In genomic region chr1:43974443-43975248, GRCh38 we compare ENCODE assay signal across 8 cellular contexts. TPM values are rescaled to one million over a fixed set of nuclear protein-coding genes. Genes with fewer than 3 reads are reported as not detected.
DNase-seq lines count a peak whose midpoint lies in the region; ATAC-seq and TF ChIP-seq lines count a peak whose summit lies in the region.

ATP6V0B (plus strand) TSS chr1:43974960; CDS start chr1:43975041, 81 bp downstream.

- peaks cover 40% of the 10 kb centered on the region for H3K36me3 Mint-ChIP-seq in Caco-2 (ENCODE audit: insufficient read depth, unreplicated experiment)
- H3K36me3 Mint-ChIP-seq in effector memory CD8-positive, alpha-beta T cell (ENCODE audit: insufficient read depth) = peaks cover 19% of the 10 kb centered on the region

- peak within 1 kb of the TSS; percentile 96 for H3K9ac ChIP-seq in mesenchymal stem cell (ENCODE audit: low read length)

- CTCF ChIA-PET in Caco-2 (lab: Charles Lee) = interaction anchor here (0.6 to 0.7 kb wide), 2 partner anchors 40 to 78 kb away, joined by 4 to 6 read pairs; no protein-coding TSS in a partner anchor

- peaks cover 46% of the 10 kb centered on the region for H3K79me1 ChIP-seq in mesenchymal stem cell (replicated peaks; ENCODE audit: low read length, poor library complexity, severe bottlenecking)

- H3K36me3 ChIP-seq in Caco-2 (ENCODE audit: control insufficient read depth, insufficient read depth, low read length) (peaks cover 4% of the 10 kb centered on the region), mesenchymal stem cell (ENCODE audit: control insufficient read depth in 1 of 2, insufficient read depth in 2 of 2, low read depth in 1 of 2, low read length in 2 of 2) (peaks cover 46 to 50% of the 10 kb centered on the region in 2 experiments)

- no peaks in the 10 kb centered on the region for H3K9me3 Mint-ChIP-seq in Caco-2 (ENCODE audit: unreplicated experiment)
- H3K9me3 Mint-ChIP-seq in effector memory CD8-positive, alpha-beta T cell = no peaks in the 10 kb centered on the region

- H3K9me3 ChIP-seq in Caco-2 (no peaks in the 10 kb centered on the region), mesenchymal stem cell (ENCODE audit: control insufficient read depth, low read length) (no peaks in the 10 kb centered on the region)

- TF ChIP-seq CTCF in Caco-2 (IDR thresholded peaks at IDR 0.05; ENCODE audit: insufficient read depth in 1 of 2, low read depth in 1 of 2, low read length in 1 of 2, severe bottlenecking in 1 of 2, unreplicated experiment in 1 of 2) = peak in 1 of 2 experiments; percentile 23

- H3K4me1 ChIP-seq in Caco-2 (peaks cover 17% of the 10 kb centered on the region), mesenchymal stem cell (ENCODE audit: control insufficient read depth, insufficient read depth, low read depth, low read length) (peaks cover 41% of the 10 kb centered on the region)

- ATAC-seq in GM21381 (IDR thresholded peaks at IDR 0.05; ENCODE audit: unreplicated experiment) = peak; percentile 60
- ATAC-seq in effector memory CD8-positive, alpha-beta T cell (replicated peaks) = peak; percentile 78

- DNase-seq in Caco-2 = peak; percentile 91 to 93
- peak in 75 of 76 experiments; percentile 44 to 96 (median 90) for DNase-seq in HUDEP-2 (lab: John Stamatoyannopoulos, UW; ENCODE audit: unreplicated experiment in 76 of 76)
- peak; percentile 91 for DNase-seq in NOMO-1 treated with dmso at 0.1 percent for 144 hours (lab: John Stamatoyannopoulos, UW; ENCODE audit: unreplicated experiment)
- DNase-seq in activated CD8-positive, alpha-beta memory T cell treated with anti-CD3 and anti-CD28 coated beads for 48 hours (ENCODE audit: low read depth in 2 of 3, low spot score in 2 of 3) = peak; percentile 88 to 94 (median 89)
- peak; percentile 91 to 92 (median 91) for DNase-seq in effector memory CD8-positive, alpha-beta T cell
- DNase-seq in mesenchymal stem cell = peak; percentile 94
- peak; percentile 95 for DNase-seq in stimulated activated CD8-positive, alpha-beta memory T cell treated with anti-CD3 and anti-CD28 coated beads, Interleukin-12 subunit alpha, Interleukin-12 subunit beta, amount 100 ng/mL, for 24 hours (ENCODE audit: extremely low read depth)

- POLR2A ChIA-PET in Caco-2 (lab: Charles Lee) = interaction anchor here (0.6 to 0.9 kb wide), 2 partner anchors 325 to 657 kb away, joined by 3 to 8 read pairs; partner anchors contain the start of gene KDM4A

- H2AK5ac ChIP-seq in mesenchymal stem cell (ENCODE audit: low read length, severe bottlenecking) = no peak within 1 kb of the TSS

- peak within 1 kb of the TSS; percentile 35 for H2BK5ac ChIP-seq in mesenchymal stem cell (ENCODE audit: low read depth, low read length, poor library complexity, severe bottlenecking)

- H4K8ac ChIP-seq in mesenchymal stem cell (ENCODE audit: low read length) = peak within 1 kb of the TSS; percentile 87

- H3K27me3 ChIP-seq in Caco-2 (replicated peaks; ENCODE audit: control insufficient read depth, insufficient read depth, low read length) = no peaks in the 10 kb centered on the region
- no peaks in the 10 kb centered on the region for H3K27me3 ChIP-seq in mesenchymal stem cell (ENCODE audit: control insufficient read depth in 1 of 2, insufficient read depth in 1 of 2, low read length in 2 of 2)

- peak within 1 kb of the TSS; percentile 98 for H3K4me2 ChIP-seq in mesenchymal stem cell (ENCODE audit: low read length, poor library complexity, severe bottlenecking)

- under 1% methylated on average over 74 of the region's 93 CpGs for WGBS in mesenchymal stem cell

- peak within 1 kb of the TSS; percentile 39 for H2BK15ac ChIP-seq in mesenchymal stem cell (ENCODE audit: low read depth, poor library complexity, severe bottlenecking)

- peak within 1 kb of the TSS; percentile 92 for H4K91ac ChIP-seq in mesenchymal stem cell (ENCODE audit: low read length)

- peaks cover 17% of the 10 kb centered on the region for H3K4me1 Mint-ChIP-seq in Caco-2 (ENCODE audit: low read depth, unreplicated experiment)
- H3K4me1 Mint-ChIP-seq in effector memory CD8-positive, alpha-beta T cell (ENCODE audit: low read depth in 2 of 2) = peaks cover 50 to 54% of the 10 kb centered on the region in 2 donors

- H3K27ac ChIP-seq in mesenchymal stem cell (ENCODE audit: low read length, poor library complexity, severe bottlenecking) = peak within 1 kb of the TSS; percentile 27

- no peaks in the 10 kb centered on the region for H3K27me3 Mint-ChIP-seq in Caco-2 (ENCODE audit: insufficient read depth, unreplicated experiment)
- H3K27me3 Mint-ChIP-seq in effector memory CD8-positive, alpha-beta T cell = no peaks in the 10 kb centered on the region

- H3K4me3 Mint-ChIP-seq in Caco-2 (ENCODE audit: unreplicated experiment) = peak within 1 kb of the TSS; percentile 91
- H3K4me3 Mint-ChIP-seq in effector memory CD8-positive, alpha-beta T cell = peak within 1 kb of the TSS; percentile 92 to 94

- H3K23ac ChIP-seq in mesenchymal stem cell (ENCODE audit: low read length in 2 of 2) = peak within 1 kb of the TSS in 1 of 2 experiments; percentile 99

- peak within 1 kb of the TSS in 1 of 2 experiments; percentile 33 for H2BK12ac ChIP-seq in mesenchymal stem cell (ENCODE audit: low read length in 2 of 2)

- H3K4ac ChIP-seq in mesenchymal stem cell (ENCODE audit: low read depth in 1 of 2, low read length in 2 of 2) = peak within 1 kb of the TSS; percentile 7 to 85

- intact Hi-C loops in Caco-2 (cut with micrococcal nuclease; ENCODE audit: unreplicated experiment) = loop anchor here (2.0 kb wide), 1 partner anchor 16 kb away; the partner anchor contains the start of gene CCDC24

- peak within 1 kb of the TSS; percentile 88 for H3K27ac Mint-ChIP-seq in Caco-2 (ENCODE audit: unreplicated experiment)
- H3K27ac Mint-ChIP-seq in effector memory CD8-positive, alpha-beta T cell = peak within 1 kb of the TSS; percentile 93 to 94

- peak within 1 kb of the TSS; percentile 96 for H3K4me3 ChIP-seq in Caco-2 (ENCODE audit: low read depth, low read length)
- peak within 1 kb of the TSS; percentile 97 to 98 for H3K4me3 ChIP-seq in mesenchymal stem cell (ENCODE audit: insufficient read depth in 1 of 2, low read depth in 1 of 2, low read length in 2 of 2)

- no TSS peak for BruUV-seq in Caco-2 (replicated peaks; lab: Mats Ljungman, UMichigan)

- peak within 1 kb of the TSS; percentile 97 for H2AFZ ChIP-seq in mesenchymal stem cell (ENCODE audit: low read depth, low read length)

- H3K18ac ChIP-seq in mesenchymal stem cell (ENCODE audit: low read depth in 1 of 2, low read length in 2 of 2) = peak within 1 kb of the TSS; percentile 85 to 94

- H3K14ac ChIP-seq in mesenchymal stem cell (ENCODE audit: low read length in 2 of 2) = peak within 1 kb of the TSS in 1 of 2 experiments; percentile 92

- peak within 1 kb of the TSS; percentile 74 for H2BK120ac ChIP-seq in mesenchymal stem cell (ENCODE audit: low read depth, low read length)

RNA-seq across cellular contexts. Expression of gene ATP6V0B, which starts in this region (rescaled TPM):
- total RNA-seq in Caco-2 (2022) = 89.9 and 91.2 TPM in 2 replicates
- 60.5 TPM for polyA plus RNA-seq in mesenchymal stem cell (2013, experiment 1 of 2)
- polyA plus RNA-seq in mesenchymal stem cell (2013, experiment 2 of 2) = 64.4 TPM

Comparison
In these comparisons a context has a peak if more than half of its experiments do, and no peak if none do; other contexts are left out.
1. Peak in every context shown above with its lines: DNase-seq, ATAC-seq, H3K4me3 ChIP-seq and H3K27ac ChIP-seq.